In the genomic region with DNA sequence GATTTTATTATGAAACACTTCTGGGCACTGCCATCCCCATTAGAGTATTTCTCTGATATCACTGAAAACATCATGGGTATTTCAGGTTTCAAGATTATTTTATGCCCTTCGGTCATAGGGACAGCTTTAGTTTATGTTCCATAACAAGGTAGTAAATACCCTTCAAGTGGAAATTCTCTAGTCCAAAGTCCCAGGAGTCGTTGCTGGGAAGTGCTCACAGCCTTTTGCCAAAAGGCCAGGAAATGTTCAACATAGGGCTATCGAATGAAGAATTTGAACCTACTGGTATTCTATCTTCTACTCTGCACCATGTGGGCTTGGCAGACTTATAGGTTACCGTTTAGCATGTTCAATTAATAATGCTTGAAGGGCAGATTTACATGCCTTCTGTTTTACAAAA, we compare ENCODE assay signal across 20 cellular contexts.
"Had no signal": no experiment of that assay in that cellular context is flagged by ENCODE, and none has a peak within 500 bp of the region (broad histone marks: within the 10 kb centered on the region; RNA-seq: fewer than 3 reads in every experiment).

No MANE protein-coding gene starts in this region.

- H3K9me3 ChIP-seq: MG63, SK-N-SH had no signal

- H3K36me3 ChIP-seq: MG63 had no signal

- H3K27me3 ChIP-seq: MG63 had no signal

- DNase-seq: IMR-90, Karpas-422, KG1, MG63, NCI-H1092 treated with DMSO at 0.1 percent for 48 hours, NCI-H1436, NCI-H187, NCI-H2029, NCI-H2081 treated with DMSO at 0.1 percent for 48 hours, NCI-H2171, NCI-H226, NCI-H446, NCI-H510A, NCI-H524 treated with DMSO at 0.1 percent for 48 hours, NCI-H69, NCI-H774, Right ventricle myocardium superior, RPMI8226, SK-N-SH had no signal

- H3K4me3 ChIP-seq: MG63 had no signal

- FAIRE-seq: RCC 7860 had no signal
